8 cellular contexts compared by ENCODE assay signal in the genomic region with DNA sequence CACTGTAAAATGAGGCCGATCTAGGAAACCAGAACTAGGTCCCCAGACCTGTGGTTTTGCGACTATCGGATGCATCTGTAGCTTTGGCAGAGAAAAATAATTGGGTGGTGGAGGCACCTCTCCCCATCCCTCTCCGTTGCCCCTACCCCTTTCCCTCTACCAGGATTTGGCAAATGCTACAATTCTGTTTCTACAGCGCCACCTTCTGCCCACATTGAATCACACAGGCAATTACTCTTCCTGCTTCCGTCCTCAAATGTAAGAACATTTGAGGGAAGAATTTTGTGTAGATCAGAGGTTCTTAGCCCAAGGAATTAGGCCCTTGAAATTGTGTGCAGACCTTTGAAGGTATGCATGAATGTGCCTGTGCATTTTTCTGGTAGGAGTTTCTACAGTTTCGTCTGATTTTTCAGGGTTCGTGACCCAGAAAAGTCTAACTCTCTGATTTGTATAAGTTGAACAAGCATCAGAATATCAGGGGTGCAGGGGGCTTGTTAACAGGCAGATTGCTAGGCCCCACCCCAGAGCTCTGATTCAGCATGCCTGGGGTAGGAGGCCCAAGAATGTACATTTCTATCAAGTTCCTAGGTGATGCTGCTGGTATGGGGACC. TPM values are rescaled to one million over a fixed set of nuclear protein-coding genes. Genes with fewer than 3 reads are reported as not detected.
DNase-seq lines count a peak whose midpoint lies in the region; ATAC-seq and TF ChIP-seq lines count a peak whose summit lies in the region.

No MANE protein-coding gene starts in this region.

- no peak overlapping the region for H3K4me3 ChIP-seq in GM12875 (ENCODE audit: low read depth, low read length)
- no peak overlapping the region for H3K4me3 ChIP-seq in WI38 (ENCODE audit: low read depth, low read length)
- peak overlapping the region in 1 of 59 donors; percentile 19 for H3K4me3 ChIP-seq in dorsolateral prefrontal cortex
- H3K4me3 ChIP-seq in mesenchymal stem cell (ENCODE audit: insufficient read depth in 1 of 2, low read depth in 1 of 2, low read length in 2 of 2) = no peak overlapping the region

- ATAC-seq in HG02884 (IDR thresholded peaks at IDR 0.05; ENCODE audit: unreplicated experiment) = no peak

- peak; percentile 69; the same call in 1 of the 2 replicates for TF ChIP-seq CTCF in GM12875 (IDR thresholded peaks at IDR 0.05; ENCODE audit: borderline replicate concordance, insufficient read depth, low read depth, low read length)
- TF ChIP-seq CTCF in WI38 (IDR thresholded peaks at IDR 0.05; ENCODE audit: low read depth, low read length) = peak; percentile 67
- TF ChIP-seq CTCF in dorsolateral prefrontal cortex (IDR thresholded peaks at IDR 0.05 in 54 of 56, conservative IDR thresholded peaks at IDR 0.05 in 2 of 56; ENCODE audit: low read depth in 1 of 56, partially characterized antibody in 56 of 56) = peak; percentile 48 to 85 (median 76)

- no peaks in the 10 kb centered on the region for H3K36me3 ChIP-seq in mesenchymal stem cell (ENCODE audit: control insufficient read depth in 1 of 2, insufficient read depth in 2 of 2, low read depth in 1 of 2, low read length in 2 of 2)

- H4K91ac ChIP-seq in mesenchymal stem cell (ENCODE audit: low read length) = no peak overlapping the region

- H3K4ac ChIP-seq in mesenchymal stem cell (ENCODE audit: low read depth in 1 of 2, low read length in 2 of 2) = no peak overlapping the region

- no peak overlapping the region for H2BK15ac ChIP-seq in mesenchymal stem cell (ENCODE audit: low read depth, poor library complexity, severe bottlenecking)

- no peak overlapping the region for H2AK5ac ChIP-seq in mesenchymal stem cell (ENCODE audit: low read length, severe bottlenecking)

- no peak overlapping the region for H2BK120ac ChIP-seq in mesenchymal stem cell (ENCODE audit: low read depth, low read length)

- H3K14ac ChIP-seq in mesenchymal stem cell (ENCODE audit: low read length in 2 of 2) = no peak overlapping the region

- no peaks in the 10 kb centered on the region for H3K79me1 ChIP-seq in mesenchymal stem cell (replicated peaks; ENCODE audit: low read length, poor library complexity, severe bottlenecking)

- H3K18ac ChIP-seq in mesenchymal stem cell (ENCODE audit: low read depth in 1 of 2, low read length in 2 of 2) = no peak overlapping the region

- no peak overlapping the region for H4K8ac ChIP-seq in mesenchymal stem cell (ENCODE audit: low read length)

- no peak overlapping the region for H3K9ac ChIP-seq in mesenchymal stem cell (ENCODE audit: low read length)

- in situ Hi-C loops in ACHN (cut with HindIII; ENCODE audit: low pct_ligation_motif_present, low pct_unique_long_range_greater_than_20kb, low sequenced_read_pairs) = no loop called here

- no peak overlapping the region for H2BK5ac ChIP-seq in mesenchymal stem cell (ENCODE audit: low read depth, low read length, poor library complexity, severe bottlenecking)

- no peaks in the 10 kb centered on the region for H3K27me3 ChIP-seq in dorsolateral prefrontal cortex
- peaks cover 4 to 5% of the 10 kb centered on the region in 2 experiments for H3K27me3 ChIP-seq in mesenchymal stem cell (ENCODE audit: control insufficient read depth in 1 of 2, insufficient read depth in 1 of 2, low read length in 2 of 2)

- no peak overlapping the region for H3K4me2 ChIP-seq in mesenchymal stem cell (ENCODE audit: low read length, poor library complexity, severe bottlenecking)

- 43% methylated on average over 5 of the region's 8 CpGs for WGBS in mesenchymal stem cell

- no peak overlapping the region for H3K27ac ChIP-seq in dorsolateral prefrontal cortex
- H3K27ac ChIP-seq in mesenchymal stem cell (ENCODE audit: low read length, poor library complexity, severe bottlenecking) = no peak overlapping the region

- H3K9me3 ChIP-seq in mesenchymal stem cell (ENCODE audit: control insufficient read depth, low read length) = no peaks in the 10 kb centered on the region

- H3K23ac ChIP-seq in mesenchymal stem cell (ENCODE audit: low read length in 2 of 2) = no peak overlapping the region

- peak; percentile 73 for DNase-seq in ACHN
- peak; percentile 79 for DNase-seq in NCI-H2227 (lab: John Stamatoyannopoulos, UW; ENCODE audit: unreplicated experiment)
- peak in 5 of 10 donors; percentile 42 to 70 (median 48) for DNase-seq in dorsolateral prefrontal cortex
- DNase-seq in mesenchymal stem cell = peak; percentile 67
- peak; percentile 83 for DNase-seq in superior temporal gyrus (ENCODE audit: extremely low spot score)

- H2AFZ ChIP-seq in mesenchymal stem cell (ENCODE audit: low read depth, low read length) = no peak overlapping the region

- peaks cover 29% of the 10 kb centered on the region for H3K4me1 ChIP-seq in mesenchymal stem cell (ENCODE audit: control insufficient read depth, insufficient read depth, low read depth, low read length)

- intact Hi-C loops in dorsolateral prefrontal cortex (cut with DNase I) = loop anchor here (5.0 to 10.0 kb wide), 5 partner anchors 75 to 640 kb away; a partner anchor contains a TSS

- H2BK12ac ChIP-seq in mesenchymal stem cell (ENCODE audit: low read length in 2 of 2) = no peak overlapping the region

RNA-seq across cellular contexts. Expression of a gene that starts 11.2 kb away (rescaled TPM):
- 1 to 10 TPM in 11 of 120 experiments, under 1 TPM in 12, not detected in 97; 0.23 to 1.8 (median 1.00) TPM for total RNA-seq in dorsolateral prefrontal cortex
- polyA plus RNA-seq in mesenchymal stem cell (2013, experiment 1 of 2) = not detected
- 0.10 TPM for polyA plus RNA-seq in mesenchymal stem cell (2013, experiment 2 of 2)

RNA-seq across cellular contexts. Expression of a gene that starts 31.5 kb away (rescaled TPM):
- 1 to 10 TPM in 28 of 120 experiments, under 1 TPM in 41, not detected in 51; 0.25 to 3.2 (median 0.91) TPM for total RNA-seq in dorsolateral prefrontal cortex
- 2.6 TPM for polyA plus RNA-seq in mesenchymal stem cell (2013, experiment 1 of 2)
- polyA plus RNA-seq in mesenchymal stem cell (2013, experiment 2 of 2) = 2.5 TPM

RNA-seq across cellular contexts. Expression of a gene that starts 46.6 kb away (rescaled TPM):
- 1 to 10 TPM in 28 of 120 experiments, under 1 TPM in 65, not detected in 27; 0.32 to 3.4 (median 0.69) TPM for total RNA-seq in dorsolateral prefrontal cortex
- polyA plus RNA-seq in mesenchymal stem cell (2013, experiment 1 of 2) = 0.22 TPM
- polyA plus RNA-seq in mesenchymal stem cell (2013, experiment 2 of 2) = 0.16 TPM

RNA-seq across cellular contexts. Expression of a gene that starts 47.7 kb away (rescaled TPM):
- total RNA-seq in dorsolateral prefrontal cortex = 10 to 100 TPM; 28.4 to 60.5 (median 42.3) TPM
- polyA plus RNA-seq in mesenchymal stem cell (2013, experiment 1 of 2) = 82.9 TPM
- polyA plus RNA-seq in mesenchymal stem cell (2013, experiment 2 of 2) = 81.2 TPM
